ENCODE assay signal across 8 cellular contexts in the genomic region with DNA sequence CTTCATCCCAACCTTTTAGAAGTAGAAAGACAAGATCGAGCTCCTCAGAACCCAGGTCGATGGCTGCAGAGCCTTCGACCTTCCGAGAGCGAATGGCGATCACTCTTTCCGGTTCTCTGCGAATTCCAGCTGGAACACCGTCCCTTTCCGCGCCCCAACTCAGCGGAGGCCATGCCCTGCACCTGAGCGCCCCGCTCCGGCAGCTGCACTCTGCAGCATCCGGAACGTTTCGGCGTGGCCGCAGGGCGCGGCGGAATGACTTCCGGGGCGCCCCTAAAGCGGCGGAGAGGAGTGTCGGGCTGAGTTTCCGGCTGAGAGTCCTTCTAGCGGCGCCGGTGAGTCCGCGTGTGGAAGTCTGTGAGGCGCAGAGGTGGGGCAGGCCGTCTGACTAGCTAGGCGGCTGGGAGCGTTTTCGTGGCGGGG. TPM values are rescaled to one million over a fixed set of nuclear protein-coding genes. Genes with fewer than 3 reads are reported as not detected.
A peak's percentile ranks its signal among the peaks of the same experiment; 100 is the strongest.
DNase-seq lines count a peak whose midpoint lies in the region; ATAC-seq and TF ChIP-seq lines count a peak whose summit lies in the region.
"Not testable (repeated sequence)": the region's sequence is repeated elsewhere in the genome, so short reads cannot be mapped to it uniquely, and the experiment has no call there.

Gene GTF2H2C, plus strand, starts transcription at position 284 of the 423 bp plus-strand sequence. CDS start 4,942 bp downstream, outside the sequence.

- H2BK12ac ChIP-seq in mesenchymal stem cell (ENCODE audit: low read length in 2 of 2): not testable (repeated sequence)

- not testable (repeated sequence) for H2BK5ac ChIP-seq in mesenchymal stem cell (ENCODE audit: low read depth, low read length, poor library complexity, severe bottlenecking)

- H3K27me3 ChIP-seq in mesenchymal stem cell (ENCODE audit: control insufficient read depth in 1 of 2, insufficient read depth in 1 of 2, low read length in 2 of 2): not testable (repeated sequence)

- H3K9ac ChIP-seq in mesenchymal stem cell (ENCODE audit: low read length): peak within 1 kb of the TSS; percentile 70

- not testable (repeated sequence) for H3K79me1 ChIP-seq in mesenchymal stem cell (replicated peaks; ENCODE audit: low read length, poor library complexity, severe bottlenecking)

- TF ChIP-seq CTCF in AG09309 (IDR thresholded peaks at IDR 0.05; ENCODE audit: control insufficient read depth, insufficient read depth, low read depth, low read length, missing control alignments) (peak; percentile 40), RWPE1 (conservative IDR thresholded peaks at IDR 0.05; ENCODE audit: low read depth) (peak; percentile 35; the same call in 1 of the 2 replicates), epithelial cell of proximal tubule (conservative IDR thresholded peaks at IDR 0.05; ENCODE audit: low read depth, low read length) (peak; percentile 40)

- H3K4ac ChIP-seq in mesenchymal stem cell (ENCODE audit: low read depth in 1 of 2, low read length in 2 of 2): not testable (repeated sequence)

- H3K4me3 ChIP-seq in AG09309 (ENCODE audit: control insufficient read depth, low read depth, low read length): peak within 1 kb of the TSS; percentile 46
- H3K4me3 ChIP-seq in epithelial cell of proximal tubule (ENCODE audit: low read depth, low read length): peak within 1 kb of the TSS; percentile 50
- peak within 1 kb of the TSS; percentile 50 to 69 for H3K4me3 ChIP-seq in mesenchymal stem cell (ENCODE audit: insufficient read depth in 1 of 2, low read depth in 1 of 2, low read length in 2 of 2)

- DNase-seq in AG09309 (ENCODE audit: low read depth) (peak; percentile 18), mesenchymal stem cell (peak; percentile 73)
- not testable (repeated sequence) for DNase-seq in RWPE1 (ENCODE audit: low spot score); epithelial cell of proximal tubule (ENCODE audit: low read depth)
- DNase-seq in activated T-helper 1 cell treated with anti-CD3 and anti-CD28 coated beads, Interleukin-2, amount 50 U/mL, for 16 hours (ENCODE audit: low read depth in 1 of 2, low spot score in 1 of 2): peak; percentile 52 to 59
- DNase-seq in stimulated activated CD4-positive, alpha-beta T cell treated with anti-CD3 and anti-CD28 coated beads, Interleukin-1b, Interleukin-23, amount 100 ng/mL, for 4 hours (ENCODE audit: low read depth in 2 of 2): peak; percentile 45 to 55

- not testable (repeated sequence) for H2BK15ac ChIP-seq in mesenchymal stem cell (ENCODE audit: low read depth, poor library complexity, severe bottlenecking)

- whole genome bisulfite sequencing in mesenchymal stem cell: 5% methylated on average over 13 of the region's 40 CpGs

- not testable (repeated sequence) for H2AK5ac ChIP-seq in mesenchymal stem cell (ENCODE audit: low read length, severe bottlenecking)

- ATAC-seq in GM19043 (IDR thresholded peaks at IDR 0.05; ENCODE audit: low read depth, unreplicated experiment) (peak; percentile 96), HG03064 (IDR thresholded peaks at IDR 0.05; ENCODE audit: low read depth, unreplicated experiment) (peak; percentile 92)

- H3K18ac ChIP-seq in mesenchymal stem cell (ENCODE audit: low read depth in 1 of 2, low read length in 2 of 2): not testable (repeated sequence)

- H2BK120ac ChIP-seq in mesenchymal stem cell (ENCODE audit: low read depth, low read length): not testable (repeated sequence)

- not testable (repeated sequence) for H3K27ac ChIP-seq in RWPE1
- peak within 1 kb of the TSS; percentile 69 for H3K27ac ChIP-seq in mesenchymal stem cell (ENCODE audit: low read length, poor library complexity, severe bottlenecking)

- not testable (repeated sequence) for H3K23ac ChIP-seq in mesenchymal stem cell (ENCODE audit: low read length in 2 of 2)

- peak within 1 kb of the TSS; percentile 58 for H3K4me2 ChIP-seq in mesenchymal stem cell (ENCODE audit: low read length, poor library complexity, severe bottlenecking)

- CTCF ChIA-PET in RWPE1 (lab: Yijun Ruan, JAX): not testable (repeated sequence)

- H3K36me3 ChIP-seq in mesenchymal stem cell (ENCODE audit: control insufficient read depth in 1 of 2, insufficient read depth in 2 of 2, low read depth in 1 of 2, low read length in 2 of 2): not testable (repeated sequence)

- H4K91ac ChIP-seq in mesenchymal stem cell (ENCODE audit: low read length): not testable (repeated sequence)

- not testable (repeated sequence) for H2AFZ ChIP-seq in mesenchymal stem cell (ENCODE audit: low read depth, low read length)

- POLR2A ChIA-PET in RWPE1 (lab: Yijun Ruan, JAX; ENCODE audit: low non-redundant PET): not testable (repeated sequence)

- H3K4me1 ChIP-seq in mesenchymal stem cell (ENCODE audit: control insufficient read depth, insufficient read depth, low read depth, low read length): not testable (repeated sequence)

- H3K14ac ChIP-seq in mesenchymal stem cell (ENCODE audit: low read length in 2 of 2): not testable (repeated sequence)

- H3K9me3 ChIP-seq in mesenchymal stem cell (ENCODE audit: control insufficient read depth, low read length): not testable (repeated sequence)

- H4K8ac ChIP-seq in mesenchymal stem cell (ENCODE audit: low read length): not testable (repeated sequence)

RNA-seq across cellular contexts. Expression of gene GTF2H2C, which starts in this region (rescaled TPM):
- 23.2 and 40.7 TPM in 2 replicates for total RNA-seq in epithelial cell of proximal tubule
- 15.0 TPM for polyA plus RNA-seq in mesenchymal stem cell (2013, experiment 1 of 2)
- polyA plus RNA-seq in mesenchymal stem cell (2013, experiment 2 of 2): 16.4 TPM
